2 cellular contexts compared by ENCODE assay signal in genomic region chr17:43200127-43200526, GRCh38.
TF ChIP-seq lines count a peak whose summit lies in the region.

No MANE protein-coding gene starts in this region.

TF ChIP-seq in K562, 482 proteins besides CTCF, POLR2A, EP300 and RAD21:
- TF ChIP-seq ATF3 (IDR thresholded peaks at IDR 0.05) (peak; percentile 85), ATF3 (CRISPR knock-in tag; conservative IDR thresholded peaks at IDR 0.05) (no peak), ZNF263 (CRISPR knock-in tag; IDR thresholded peaks at IDR 0.05; ENCODE audit: borderline replicate concordance) (0 out of 2 replicates have a peak, but pooled peaks have one; percentile 30), FOXA1 (IDR thresholded peaks at IDR 0.05; ENCODE audit: borderline replicate concordance) (no peak), ZBTB17 (CRISPR knock-in tag; IDR thresholded peaks at IDR 0.05) (no peak), ZNF280B (CRISPR knock-in tag; IDR thresholded peaks at IDR 0.05) (no peak), RBBP5 (IDR thresholded peaks at IDR 0.05; ENCODE audit: borderline replicate concordance, insufficient read depth, low read length, poor library complexity, severe bottlenecking) (no peak), CHCHD3 (CRISPR knock-in tag; IDR thresholded peaks at IDR 0.05) (no peak), ZNF551 (CRISPR knock-in tag; IDR thresholded peaks at IDR 0.05) (no peak), HDAC8 (tag; IDR thresholded peaks at IDR 0.05) (no peak), CTCFL (IDR thresholded peaks at IDR 0.05; ENCODE audit: borderline replicate concordance, insufficient read depth, low read depth, low read length, poor library complexity, severe bottlenecking) (peak; percentile 44), NFE2 (IDR thresholded peaks at IDR 0.05; ENCODE audit: low read depth) (no peak), SMAD1 (IDR thresholded peaks at IDR 0.05; ENCODE audit: low read depth, low read length, partially characterized antibody) (no peak), CTBP1 (IDR thresholded peaks at IDR 0.05; ENCODE audit: borderline replicate concordance) (no peak), ZNF57 (CRISPR knock-in tag; IDR thresholded peaks at IDR 0.05) (no peak), PHF21A (IDR thresholded peaks at IDR 0.05; ENCODE audit: borderline replicate concordance, low read depth) (no peak), HMGN3 (IDR thresholded peaks at IDR 0.05; ENCODE audit: borderline replicate concordance, extremely low read depth, insufficient read length, low read depth, low read length) (no peak), BRF2 (IDR thresholded peaks at IDR 0.05; ENCODE audit: borderline replicate concordance, insufficient read depth, insufficient read length) (no peak), SNAPC5 (CRISPR knock-in tag; IDR thresholded peaks at IDR 0.05) (no peak), E2F1 (CRISPR knock-in tag; IDR thresholded peaks at IDR 0.05) (no peak), ZNF143 (CRISPR knock-in tag; IDR thresholded peaks at IDR 0.05) (no peak), SAP30 (IDR thresholded peaks at IDR 0.05; ENCODE audit: borderline replicate concordance, insufficient read depth, low read depth, low read length, poor library complexity, severe bottlenecking) (no peak)

TF ChIP-seq in HEK293T, 16 proteins besides CTCF, POLR2A, EP300 and RAD21:
- TF ChIP-seq PKNOX1 (IDR thresholded peaks at IDR 0.05) (no peak), ARNT (IDR thresholded peaks at IDR 0.05) (no peak), SUZ12 (IDR thresholded peaks at IDR 0.05) (no peak), FOXK2 (IDR thresholded peaks at IDR 0.05) (no peak), ZNF384 (IDR thresholded peaks at IDR 0.05) (no peak), HDGF (IDR thresholded peaks at IDR 0.05; ENCODE audit: borderline replicate concordance) (no peak), LEF1 (IDR thresholded peaks at IDR 0.05; ENCODE audit: borderline replicate concordance) (no peak), BHLHE40 (IDR thresholded peaks at IDR 0.05; ENCODE audit: borderline replicate concordance) (no peak), ELF4 (IDR thresholded peaks at IDR 0.05) (no peak), CTBP1 (IDR thresholded peaks at IDR 0.05; ENCODE audit: borderline replicate concordance) (no peak), SP1 (IDR thresholded peaks at IDR 0.05) (no peak), L3MBTL2 (conservative IDR thresholded peaks at IDR 0.05) (no peak), FOXM1 (IDR thresholded peaks at IDR 0.05; ENCODE audit: borderline replicate concordance) (no peak), TARDBP (IDR thresholded peaks at IDR 0.05) (no peak), NFRKB (IDR thresholded peaks at IDR 0.05) (no peak), FOXA1 (IDR thresholded peaks at IDR 0.05) (no peak)
